Comparison of ENCODE assay signal across 35 cellular contexts in genomic region chr9:7392161-7392560, GRCh38.
"Had no signal": no experiment of that assay in that cellular context is flagged by ENCODE, and none has a peak within 500 bp of the region (broad histone marks: within the 10 kb centered on the region; RNA-seq: fewer than 3 reads in every experiment).

No MANE protein-coding gene starts in this region.

- H3K36me3 Mint-ChIP-seq: activated naive CD4-positive, alpha-beta T cell treated with anti-CD3 and anti-CD28 coated beads, Interleukin-2, amount 10 ng/mL, durations not matched to agents 7 days and 5 days; activated naive CD4-positive, alpha-beta T cell treated with anti-CD3 and anti-CD28 coated beads, Interleukin-2, amount 50 U/mL, for 24 hours; activated naive CD4-positive, alpha-beta T cell treated with anti-CD3 and anti-CD28 coated beads, Interleukin-2, amount 50 U/mL, for 72 hours; activated naive CD8-positive, alpha-beta T cell; activated naive CD8-positive, alpha-beta T cell treated with anti-CD3 and anti-CD28 coated beads for 36 hours; activated naive CD8-positive, alpha-beta T cell treated with anti-CD3 and anti-CD28 coated beads, Interleukin-2, amount 10 ng/mL, durations not matched to agents 7 days and 5 days; brain had no signal

- H3K9me3 Mint-ChIP-seq: activated naive CD4-positive, alpha-beta T cell treated with anti-CD3 and anti-CD28 coated beads for 36 hours; activated naive CD4-positive, alpha-beta T cell treated with anti-CD3 and anti-CD28 coated beads, Interleukin-2, amount 10 ng/mL, durations not matched to agents 7 days and 5 days; activated naive CD4-positive, alpha-beta T cell treated with anti-CD3 and anti-CD28 coated beads, Interleukin-2, amount 50 U/mL, for 24 hours; activated naive CD4-positive, alpha-beta T cell treated with anti-CD3 and anti-CD28 coated beads, Interleukin-2, amount 50 U/mL, for 72 hours; activated naive CD8-positive, alpha-beta T cell treated with anti-CD3 and anti-CD28 coated beads for 36 hours; activated naive CD8-positive, alpha-beta T cell treated with anti-CD3 and anti-CD28 coated beads, Interleukin-2, amount 10 ng/mL, durations not matched to agents 7 days and 5 days; activated naive CD8-positive, alpha-beta T cell treated with anti-CD3 and anti-CD28 coated beads, Interleukin-2, amount 50 U/mL, for 24 hours; activated T-cell treated with anti-CD3 and anti-CD28 coated beads, Interleukin-2, amount 50 U/mL, for 24 hours; activated T-cell treated with anti-CD3 and anti-CD28 coated beads, Interleukin-2, amount 50 U/mL, for 4 hours; activated T-cell treated with anti-CD3 and anti-CD28 coated beads, Interleukin-2, amount 50 U/mL, for 72 hours; activated T-helper 1 cell treated with anti-CD3 and anti-CD28 coated beads, Interleukin-12 subunit alpha, Interleukin-12 subunit beta, Interleukin-2, Interleukin-4 antibody, amounts not matched to agents 30 ng/mL and 10 ng/mL and 1 ng/mL, durations not matched to agents 14 hours and 24 hours and 36 hours; activated T-helper 17 cell treated with anti-CD3 and anti-CD28 coated beads, Interleukin-2, amount 50 U/mL, for 72 hours; activated T-helper 2 cell treated with anti-CD3 and anti-CD28 coated beads, Interferon-gamma antibody, Interleukin-2, Interleukin-4, amounts not matched to agents 10 μg/mL and 5 μg/mL and 100 μg/mL, durations not matched to agents 14 hours and 24 hours and 36 hours; central memory CD8-positive, alpha-beta T cell had no signal

- H3K4me3 Mint-ChIP-seq: activated naive CD4-positive, alpha-beta T cell treated with anti-CD3 and anti-CD28 coated beads for 36 hours; activated naive CD4-positive, alpha-beta T cell treated with anti-CD3 and anti-CD28 coated beads, Interleukin-2, amount 10 ng/mL, durations not matched to agents 7 days and 5 days; activated naive CD4-positive, alpha-beta T cell treated with anti-CD3 and anti-CD28 coated beads, Interleukin-2, amount 50 U/mL, for 24 hours; activated naive CD8-positive, alpha-beta T cell; activated naive CD8-positive, alpha-beta T cell treated with anti-CD3 and anti-CD28 coated beads for 36 hours; activated naive CD8-positive, alpha-beta T cell treated with anti-CD3 and anti-CD28 coated beads, Interleukin-2, amount 10 ng/mL, durations not matched to agents 7 days and 5 days; activated naive CD8-positive, alpha-beta T cell treated with anti-CD3 and anti-CD28 coated beads, Interleukin-2, amount 50 U/mL, for 24 hours; activated T-cell treated with anti-CD3 and anti-CD28 coated beads, Interleukin-2, amount 50 U/mL, for 24 hours; activated T-cell treated with anti-CD3 and anti-CD28 coated beads, Interleukin-2, amount 50 U/mL, for 4 hours; activated T-cell treated with anti-CD3 and anti-CD28 coated beads, Interleukin-2, amount 50 U/mL, for 72 hours; activated T-helper 1 cell treated with anti-CD3 and anti-CD28 coated beads, Interleukin-12 subunit alpha, Interleukin-12 subunit beta, Interleukin-2, Interleukin-4 antibody, amounts not matched to agents 30 ng/mL and 10 ng/mL and 1 ng/mL, durations not matched to agents 14 hours and 24 hours and 36 hours; activated T-helper 17 cell treated with anti-CD3 and anti-CD28 coated beads, Interleukin-2, amount 50 U/mL, for 72 hours; brain; central memory CD8-positive, alpha-beta T cell had no signal

- DNase-seq: activated effector memory CD4-positive, alpha-beta T cell treated with anti-CD3 and anti-CD28 coated beads, Interleukin-2, amount 50 U/mL, for 16 hours; activated effector memory CD4-positive, alpha-beta T cell treated with Interleukin-2 at 50 U/mL for 16 hours; activated gamma-delta T cell; activated gamma-delta T cell treated with Interleukin-2 at 50 U/mL for 16 hours; activated naive CD4-positive, alpha-beta T cell; activated naive CD4-positive, alpha-beta T cell treated with anti-CD3 and anti-CD28 coated beads for 36 hours; activated naive CD4-positive, alpha-beta T cell treated with anti-CD3 and anti-CD28 coated beads, Interleukin-2, amount 10 ng/mL, durations not matched to agents 7 days and 5 days; activated naive CD4-positive, alpha-beta T cell treated with anti-CD3 and anti-CD28 coated beads, Interleukin-2, amount 50 U/mL, for 16 hours; activated naive CD4-positive, alpha-beta T cell treated with Interleukin-2 at 50 U/mL for 16 hours; activated naive CD8-positive, alpha-beta T cell treated with anti-CD3 and anti-CD28 coated beads for 36 hours; activated naive CD8-positive, alpha-beta T cell treated with anti-CD3 and anti-CD28 coated beads, Interleukin-2, amount 10 ng/mL, durations not matched to agents 7 days and 5 days; activated naive CD8-positive, alpha-beta T cell treated with anti-CD3 and anti-CD28 coated beads, Interleukin-2, amount 50 U/mL, for 24 hours; activated T-cell treated with anti-CD3 and anti-CD28 coated beads, Interleukin-2, amount 50 U/mL, for 1 hour; activated T-cell treated with anti-CD3 and anti-CD28 coated beads, Interleukin-2, amount 50 U/mL, for 24 hours; activated T-cell treated with anti-CD3 and anti-CD28 coated beads, Interleukin-2, amount 50 U/mL, for 4 hours; activated T-cell treated with anti-CD3 and anti-CD28 coated beads, Interleukin-2, amount 50 U/mL, for 48 hours; activated T-cell treated with anti-CD3 and anti-CD28 coated beads, Interleukin-2, amount 50 U/mL, for 72 hours; adrenal gland; amniotic stem cell; amygdala; anterior cingulate cortex; aorta; body of pancreas; brain microvascular endothelial cell; caudate nucleus; central memory CD4-positive, alpha-beta T cell; cerebellar nuclear complex had no signal

- ATAC-seq: activated naive CD4-positive, alpha-beta T cell treated with anti-CD3 and anti-CD28 coated beads, Interleukin-2, amount 50 U/mL, for 72 hours; activated naive CD8-positive, alpha-beta T cell treated with anti-CD3 and anti-CD28 coated beads, Interleukin-2, amount 50 U/mL, for 24 hours; activated T-cell treated with anti-CD3 and anti-CD28 coated beads, Interleukin-2, amount 50 U/mL, for 4 hours; activated T-cell treated with anti-CD3 and anti-CD28 coated beads, Interleukin-2, amount 50 U/mL, for 72 hours; activated T-helper 17 cell treated with anti-CD3 and anti-CD28 coated beads, Interleukin-2, amount 50 U/mL, for 72 hours; body of pancreas had no signal

- H3K4me1 Mint-ChIP-seq: activated naive CD4-positive, alpha-beta T cell treated with anti-CD3 and anti-CD28 coated beads, Interleukin-2, amount 10 ng/mL, durations not matched to agents 7 days and 5 days; activated naive CD4-positive, alpha-beta T cell treated with anti-CD3 and anti-CD28 coated beads, Interleukin-2, amount 50 U/mL, for 24 hours; activated naive CD8-positive, alpha-beta T cell treated with anti-CD3 and anti-CD28 coated beads for 36 hours; activated naive CD8-positive, alpha-beta T cell treated with anti-CD3 and anti-CD28 coated beads, Interleukin-2, amount 10 ng/mL, durations not matched to agents 7 days and 5 days; activated naive CD8-positive, alpha-beta T cell treated with anti-CD3 and anti-CD28 coated beads, Interleukin-2, amount 50 U/mL, for 24 hours; activated T-helper 17 cell treated with anti-CD3 and anti-CD28 coated beads, Interleukin-2, amount 50 U/mL, for 72 hours; central memory CD8-positive, alpha-beta T cell had no signal

- H3K27me3 Mint-ChIP-seq: activated naive CD4-positive, alpha-beta T cell treated with anti-CD3 and anti-CD28 coated beads, Interleukin-2, amount 50 U/mL, for 24 hours; activated naive CD8-positive, alpha-beta T cell treated with anti-CD3 and anti-CD28 coated beads, Interleukin-2, amount 10 ng/mL, durations not matched to agents 7 days and 5 days had no signal

- H3K27ac Mint-ChIP-seq: activated naive CD4-positive, alpha-beta T cell treated with anti-CD3 and anti-CD28 coated beads for 36 hours; activated naive CD4-positive, alpha-beta T cell treated with anti-CD3 and anti-CD28 coated beads, Interleukin-2, amount 10 ng/mL, durations not matched to agents 7 days and 5 days; activated naive CD4-positive, alpha-beta T cell treated with anti-CD3 and anti-CD28 coated beads, Interleukin-2, amount 50 U/mL, for 24 hours; activated naive CD4-positive, alpha-beta T cell treated with anti-CD3 and anti-CD28 coated beads, Interleukin-2, amount 50 U/mL, for 72 hours; activated naive CD8-positive, alpha-beta T cell; activated naive CD8-positive, alpha-beta T cell treated with anti-CD3 and anti-CD28 coated beads for 36 hours; activated naive CD8-positive, alpha-beta T cell treated with anti-CD3 and anti-CD28 coated beads, Interleukin-2, amount 10 ng/mL, durations not matched to agents 7 days and 5 days; activated naive CD8-positive, alpha-beta T cell treated with anti-CD3 and anti-CD28 coated beads, Interleukin-2, amount 50 U/mL, for 24 hours; activated T-cell treated with anti-CD3 and anti-CD28 coated beads, Interleukin-2, amount 50 U/mL, for 24 hours; activated T-cell treated with anti-CD3 and anti-CD28 coated beads, Interleukin-2, amount 50 U/mL, for 72 hours; activated T-helper 1 cell treated with anti-CD3 and anti-CD28 coated beads, Interleukin-12 subunit alpha, Interleukin-12 subunit beta, Interleukin-2, Interleukin-4 antibody, amounts not matched to agents 30 ng/mL and 10 ng/mL and 1 ng/mL, durations not matched to agents 14 hours and 24 hours and 36 hours; activated T-helper 17 cell treated with anti-CD3 and anti-CD28 coated beads, Interleukin-2, amount 50 U/mL, for 72 hours; activated T-helper 2 cell treated with anti-CD3 and anti-CD28 coated beads, Interferon-gamma antibody, Interleukin-2, Interleukin-4, amounts not matched to agents 10 μg/mL and 5 μg/mL and 100 μg/mL, durations not matched to agents 14 hours and 24 hours and 36 hours; brain had no signal
